Comparison of ENCODE assay signal across 9 cellular contexts in the genomic region with DNA sequence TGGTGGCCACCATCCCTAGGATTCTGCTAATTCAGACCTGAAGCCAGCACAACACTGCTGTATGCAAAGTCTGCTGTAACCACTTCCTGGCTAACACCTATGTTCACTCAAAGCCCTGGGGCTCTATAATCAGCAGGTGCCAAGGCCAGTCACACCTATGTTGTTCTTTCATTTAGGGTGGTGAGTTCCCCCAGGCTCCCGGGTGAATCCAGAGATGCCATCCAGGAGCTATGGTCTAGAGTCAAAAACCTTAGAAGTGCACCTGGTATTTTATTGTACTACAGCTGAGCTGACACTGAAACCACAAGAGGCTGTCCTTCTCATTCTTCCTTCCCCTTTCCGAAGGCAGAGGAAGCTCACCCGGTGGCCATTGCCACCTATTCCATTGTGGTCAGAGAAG. TPM values are rescaled to one million over a fixed set of nuclear protein-coding genes. Genes with fewer than 3 reads are reported as not detected.
DNase-seq lines count a peak whose midpoint lies in the region; ATAC-seq and TF ChIP-seq lines count a peak whose summit lies in the region.
"Had no signal": no experiment of that assay in that cellular context is flagged by ENCODE, and none has a peak within 500 bp of the region (broad histone marks: within the 10 kb centered on the region; RNA-seq: fewer than 3 reads in every experiment).

No MANE protein-coding gene starts in this region.

- intact Hi-C loops in mucosa of descending colon (cut with DNase I, micrococcal nuclease) (no loop called here), left cardiac atrium (cut with DNase I) (no loop called here)

- no peaks in the 10 kb centered on the region for H3K36me3 ChIP-seq in mucosa of descending colon (ENCODE audit: low read depth)

- no peak overlapping the region for H3K4me3 ChIP-seq in mucosa of descending colon

- no peak for TF ChIP-seq CTCF in mucosa of descending colon (IDR thresholded peaks at IDR 0.05)

- DNase-seq in NCI-H2081 (lab: John Stamatoyannopoulos, UW) (peak; percentile 36 to 57), NCI-H2081 treated with DMSO at 0.1 percent for 48 hours (lab: John Stamatoyannopoulos, UW) (no peak), NCI-H146 treated with DMSO at 0.1 percent for 48 hours (lab: John Stamatoyannopoulos, UW; ENCODE audit: unreplicated experiment) (peak; percentile 36), mucosa of descending colon (peak in 1 of 3 donors; percentile 8), middle frontal gyrus (ENCODE audit: extremely low spot score, low spot score) (no peak), left cardiac atrium (no peak), nucleus accumbens (lab: John Stamatoyannopoulos, UW) (no peak)

- peaks cover 2% of the 10 kb centered on the region for H3K9me3 ChIP-seq in mucosa of descending colon

- H3K4me1 ChIP-seq in mucosa of descending colon (ENCODE audit: low read depth): no peaks in the 10 kb centered on the region

- ATAC-seq in HG02571 (IDR thresholded peaks at IDR 0.05; ENCODE audit: unreplicated experiment) (peak; percentile 97), mucosa of descending colon (peak; percentile 81), left cardiac atrium (no peak)
- ATAC-seq: Panc1 had no signal

RNA-seq across cellular contexts. Expression of a gene that starts 46.2 kb away (rescaled TPM):
- total RNA-seq in mucosa of descending colon (1 to 10 TPM; 1.5 to 7.4 (median 1.8) TPM), left cardiac atrium (10 to 100 TPM; 79.4 to 97.5 TPM)

Comparison
In these comparisons a context has a peak if more than half of its experiments do, and no peak if none do; other contexts are left out.
1. DNase-seq: peak in NCI-H2081 (2 of 2) and NCI-H146 treated with DMSO at 0.1 percent for 48 hours (single experiment); none in NCI-H2081 treated with DMSO at 0.1 percent for 48 hours (single experiment), middle frontal gyrus (single experiment), left cardiac atrium (single experiment) and nucleus accumbens (0 of 56).
2. ATAC-seq: peak in HG02571 (single experiment) and mucosa of descending colon (single experiment); none in left cardiac atrium (0 of 2).
3. RNA of a gene that starts 46.2 kb away (total RNA-seq): 79.4 to 97.5 TPM in left cardiac atrium; 1.5 to 7.4 TPM in mucosa of descending colon; every median in the first group is over 4 times any median in the second.